Comparison of ENCODE assay signal across 8 cellular contexts in the genomic region with DNA sequence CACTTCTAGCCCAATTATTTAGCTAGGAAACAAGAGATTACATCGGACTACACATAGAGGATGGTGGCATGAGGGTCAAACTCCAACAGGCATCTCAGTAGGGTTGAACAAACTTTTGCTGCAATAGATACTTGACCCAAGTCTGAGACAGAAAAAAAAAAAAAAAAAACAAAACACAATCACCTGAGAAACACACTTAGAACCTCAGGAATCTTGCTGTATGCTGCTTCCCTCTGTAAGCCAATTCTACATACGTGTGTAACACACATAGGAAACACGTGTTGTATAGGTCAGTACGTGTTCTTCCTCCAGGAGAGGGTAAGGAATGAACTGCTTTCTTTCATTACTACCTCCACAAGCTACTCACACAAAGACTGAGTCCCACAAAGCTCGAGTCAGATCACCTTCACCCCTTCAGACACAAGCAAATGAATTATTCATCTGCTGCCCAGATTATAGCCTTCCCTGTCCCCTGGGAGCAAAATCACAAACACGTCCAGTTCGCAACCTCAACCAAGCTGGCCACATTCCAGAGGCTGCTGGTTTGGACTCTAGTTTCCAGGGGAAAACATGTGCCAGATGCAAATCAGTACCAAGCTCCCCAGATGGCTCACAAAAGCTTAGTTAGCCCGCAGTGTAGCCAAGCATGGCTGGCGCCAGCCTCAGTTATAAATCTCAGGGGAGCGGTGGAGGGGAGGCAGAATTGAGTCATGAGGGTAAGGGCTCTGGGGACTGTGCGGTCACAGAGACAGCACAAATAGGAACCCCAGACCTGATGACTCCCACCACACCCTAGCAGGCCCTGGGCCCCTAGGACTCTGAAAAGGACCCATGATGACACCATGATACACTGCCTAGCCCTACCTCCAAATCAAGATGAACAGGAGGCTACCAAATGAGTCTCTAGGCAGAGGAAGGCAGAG. TPM values are rescaled to one million over a fixed set of nuclear protein-coding genes. Genes with fewer than 3 reads are reported as not detected.
DNase-seq lines count a peak whose midpoint lies in the region; ATAC-seq and TF ChIP-seq lines count a peak whose summit lies in the region.

No MANE protein-coding gene starts in this region.

- peak overlapping the region; percentile 52 to 69 (median 60) for H3K27ac ChIP-seq in Peyer's patch
- H3K27ac ChIP-seq in osteoblast (ENCODE audit: low read depth, low read length): peak overlapping the region; percentile 78

- H2AFZ ChIP-seq in osteoblast (ENCODE audit: low read length): no peak overlapping the region

- DNase-seq in CD14-positive monocyte (ENCODE audit: low spot score) (no peak), Peyer's patch (peak in 2 of 3 donors; percentile 89 to 90), fibroblast of mammary gland (ENCODE audit: low read depth) (peak; percentile 99), osteoblast (ENCODE audit: insufficient read length, low spot score, missing footprints) (peak; percentile 95), HEK293T (ENCODE audit: extremely low spot score) (no peak), NCI-H2227 (lab: John Stamatoyannopoulos, UW; ENCODE audit: unreplicated experiment) (no peak)

- H3K4me3 ChIP-seq in Peyer's patch (peak overlapping the region in 1 of 4 donors; percentile 0), fibroblast of mammary gland (ENCODE audit: control insufficient read depth, low read depth, low read length) (no peak overlapping the region), osteoblast (ENCODE audit: insufficient read depth, low read length) (no peak overlapping the region)

- peak overlapping the region; percentile 57 for H3K4me2 ChIP-seq in osteoblast (ENCODE audit: insufficient read depth, low read length)

- H3K4me1 Mint-ChIP-seq in CD14-positive monocyte: peaks cover 92% of the 10 kb centered on the region

- peaks cover 0 to 30% (median 0%) of the 10 kb centered on the region in 3 donors for H3K36me3 ChIP-seq in Peyer's patch
- H3K36me3 ChIP-seq in osteoblast (ENCODE audit: insufficient read depth, low read length): peaks cover 14% of the 10 kb centered on the region

- TF ChIP-seq POLR2A in Peyer's patch (IDR thresholded peaks at IDR 0.05): no peak

- POLR2A ChIA-PET in HEK293T (lab: Yijun Ruan, JAX): interaction anchor here (1.0 to 8.6 kb wide), 3 partner anchors 15 to 128 kb away, joined by 3 to 62 read pairs (median 4); a partner anchor contains a TSS

- H3K27ac Mint-ChIP-seq in CD14-positive monocyte: peak overlapping the region; percentile 79 to 94 (median 88)

- H3K36me3 Mint-ChIP-seq in CD14-positive monocyte: peaks cover 87 to 89% of the 10 kb centered on the region in 2 donors

- peaks cover 85% of the 10 kb centered on the region for H4K20me1 ChIP-seq in osteoblast (ENCODE audit: insufficient read depth, low read length)

- intact Hi-C loops in CD14-positive monocyte (cut with micrococcal nuclease): no loop called here

- CTCF ChIA-PET in HEK293T (lab: Yijun Ruan, JAX): interaction anchor here (0.6 to 2.8 kb wide), 5 partner anchors 53 to 516 kb away, joined by 3 to 19 read pairs (median 4); no protein-coding TSS in a partner anchor

- H3K79me2 ChIP-seq in osteoblast (ENCODE audit: insufficient read depth, low read length): peaks cover 91% of the 10 kb centered on the region

- peak overlapping the region; percentile 28 to 42 for H3K4me3 Mint-ChIP-seq in CD14-positive monocyte

- peaks cover 0 to 66% (median 16%) of the 10 kb centered on the region in 4 donors for H3K4me1 ChIP-seq in Peyer's patch
- H3K4me1 ChIP-seq in osteoblast (ENCODE audit: insufficient read depth, low read length): peaks cover 66% of the 10 kb centered on the region

- no peaks in the 10 kb centered on the region for H3K27me3 ChIP-seq in Peyer's patch
- H3K27me3 ChIP-seq in osteoblast (ENCODE audit: insufficient read depth, low read length): no peaks in the 10 kb centered on the region

- H3K9me3 ChIP-seq in Peyer's patch: no peaks in the 10 kb centered on the region
- H3K9me3 ChIP-seq in osteoblast (ENCODE audit: low read depth, low read length): no peaks in the 10 kb centered on the region

- TF ChIP-seq CTCF in CD14-positive monocyte (IDR thresholded peaks at IDR 0.05) (no peak), Peyer's patch (IDR thresholded peaks at IDR 0.05) (no peak), fibroblast of mammary gland (conservative IDR thresholded peaks at IDR 0.05; ENCODE audit: control insufficient read depth, insufficient read depth, low read depth, low read length) (no peak), osteoblast (IDR thresholded peaks at IDR 0.05; ENCODE audit: extremely low read depth, low read depth, low read length) (no peak)

- peaks cover 0 to 7% (median 0%) of the 10 kb centered on the region in 7 donors for H3K9me3 Mint-ChIP-seq in CD14-positive monocyte

- peaks cover 0 to 3% (median 0%) of the 10 kb centered on the region in 3 donors for H3K27me3 Mint-ChIP-seq in CD14-positive monocyte (ENCODE audit: low read depth in 3 of 3)

- ATAC-seq in GM18907 (IDR thresholded peaks at IDR 0.05; ENCODE audit: unreplicated experiment) (peak; percentile 95), HG03064 (IDR thresholded peaks at IDR 0.05; ENCODE audit: low read depth, unreplicated experiment) (peak; percentile 83)

TF ChIP-seq in HEK293T, 16 proteins besides CTCF, POLR2A, EP300 and RAD21:
- TF ChIP-seq LEF1 (IDR thresholded peaks at IDR 0.05; ENCODE audit: borderline replicate concordance): no peak
- no peak for TF ChIP-seq ELF4 (IDR thresholded peaks at IDR 0.05)
- no peak for TF ChIP-seq HDGF (IDR thresholded peaks at IDR 0.05; ENCODE audit: borderline replicate concordance)
- TF ChIP-seq L3MBTL2 (conservative IDR thresholded peaks at IDR 0.05): no peak
- TF ChIP-seq SP1 (IDR thresholded peaks at IDR 0.05): no peak
- no peak for TF ChIP-seq ZNF384 (IDR thresholded peaks at IDR 0.05)
- no peak for TF ChIP-seq FOXA1 (IDR thresholded peaks at IDR 0.05)
- no peak for TF ChIP-seq SUZ12 (IDR thresholded peaks at IDR 0.05)
- no peak for TF ChIP-seq ARNT (IDR thresholded peaks at IDR 0.05)
- no peak for TF ChIP-seq FOXM1 (IDR thresholded peaks at IDR 0.05; ENCODE audit: borderline replicate concordance)
- TF ChIP-seq TARDBP (IDR thresholded peaks at IDR 0.05): no peak
- TF ChIP-seq BHLHE40 (IDR thresholded peaks at IDR 0.05; ENCODE audit: borderline replicate concordance): no peak
- TF ChIP-seq, protein P1, sequence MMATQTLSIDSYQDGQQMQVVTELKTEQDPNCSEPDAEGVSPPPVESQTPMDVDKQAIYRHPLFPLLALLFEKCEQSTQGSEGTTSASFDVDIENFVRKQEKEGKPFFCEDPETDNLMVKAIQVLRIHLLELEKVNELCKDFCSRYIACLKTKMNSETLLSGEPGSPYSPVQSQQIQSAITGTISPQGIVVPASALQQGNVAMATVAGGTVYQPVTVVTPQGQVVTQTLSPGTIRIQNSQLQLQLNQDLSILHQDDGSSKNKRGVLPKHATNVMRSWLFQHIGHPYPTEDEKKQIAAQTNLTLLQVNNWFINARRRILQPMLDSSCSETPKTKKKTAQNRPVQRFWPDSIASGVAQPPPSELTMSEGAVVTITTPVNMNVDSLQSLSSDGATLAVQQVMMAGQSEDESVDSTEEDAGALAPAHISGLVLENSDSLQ (IDR thresholded peaks at IDR 0.05): no peak
- no peak for TF ChIP-seq CTBP1 (IDR thresholded peaks at IDR 0.05; ENCODE audit: borderline replicate concordance)
- TF ChIP-seq FOXK2 (IDR thresholded peaks at IDR 0.05): no peak
- TF ChIP-seq NFRKB (IDR thresholded peaks at IDR 0.05): no peak
TF ChIP-seq in HEK293T: peak in this region for 0.

RNA-seq across cellular contexts. Expression of a gene that starts 15.1 kb away (rescaled TPM):
- polyA plus RNA-seq in CD14-positive monocyte: 1,000 to 10,000 TPM; 7,346 to 8,673 TPM
- total RNA-seq in Peyer's patch (100 to 1,000 TPM; 193 to 647 (median 491) TPM), osteoblast (1,248 and 1,391 TPM in 2 replicates)

Comparison
In these comparisons a context has a peak if more than half of its experiments do, and no peak if none do; other contexts are left out.
1. DNase-seq: peak in Peyer's patch (2 of 3), fibroblast of mammary gland (single experiment) and osteoblast (single experiment); none in CD14-positive monocyte (single experiment), HEK293T (single experiment) and NCI-H2227 (single experiment).